ENCODE assay signal across 11 cellular contexts in genomic region chrX:115023139-115023538, GRCh38. TPM values are rescaled to one million over a fixed set of nuclear protein-coding genes. Genes with fewer than 3 reads are reported as not detected.
DNase-seq lines count a peak whose midpoint lies in the region; FAIRE-seq and TF ChIP-seq lines count a peak whose summit lies in the region.
"Had no signal": no experiment of that assay in that cellular context is flagged by ENCODE, and none has a peak within 500 bp of the region (broad histone marks: within the 10 kb centered on the region; RNA-seq: fewer than 3 reads in every experiment).

No MANE protein-coding gene starts in this region.

- no peak overlapping the region for H2BK20ac ChIP-seq in H9 (ENCODE audit: low read depth, low read length, poor library complexity, severe bottlenecking)

- no peak overlapping the region for H4K8ac ChIP-seq in H9 (replicated peaks; ENCODE audit: insufficient read length, low read depth, low read length)

- H3K4me3 Mint-ChIP-seq in H9: no peak overlapping the region
- no peak overlapping the region for H3K4me3 Mint-ChIP-seq in astrocyte (ENCODE audit: unreplicated experiment)
- H3K4me3 Mint-ChIP-seq: T-helper 2 cell treated with Interferon-gamma antibody and Interleukin-4, amounts not matched to agents 5 μg/mL and 100 μg/mL, for 36 hours had no signal

- H3K27ac Mint-ChIP-seq in H9: no peak overlapping the region
- H3K27ac Mint-ChIP-seq in astrocyte (ENCODE audit: unreplicated experiment): peak overlapping the region; percentile 89
- H3K27ac Mint-ChIP-seq: T-helper 2 cell treated with Interferon-gamma antibody and Interleukin-4, amounts not matched to agents 5 μg/mL and 100 μg/mL, for 36 hours had no signal

- no peak overlapping the region for H3K27ac ChIP-seq in H9 (ENCODE audit: insufficient read length, low read depth, low read length)
- H3K27ac ChIP-seq in astrocyte (ENCODE audit: low read depth, low read length): no peak overlapping the region
- no peak overlapping the region for H3K27ac ChIP-seq in hepatocyte
- H3K27ac ChIP-seq in ascending aorta: peak overlapping the region in 1 of 2 donors; percentile 14
- H3K27ac ChIP-seq: dorsolateral prefrontal cortex had no signal

- no peak overlapping the region for H2BK12ac ChIP-seq in H9 (ENCODE audit: insufficient read length, low read depth, low read length)

- H3K27me3 Mint-ChIP-seq in H9 (ENCODE audit: low read depth): peaks cover 5% of the 10 kb centered on the region
- H3K27me3 Mint-ChIP-seq in astrocyte (ENCODE audit: low read depth, unreplicated experiment): no peaks in the 10 kb centered on the region

- H2AFZ ChIP-seq in H9 (ENCODE audit: low read length) (no peak overlapping the region), astrocyte (ENCODE audit: low read depth, low read length) (no peak overlapping the region), hepatocyte (no peak overlapping the region)

- no peak overlapping the region for H3K23ac ChIP-seq in H9 (ENCODE audit: insufficient read length, low read depth, low read length)

- H3K4me1 Mint-ChIP-seq in H9 (no peaks in the 10 kb centered on the region), astrocyte (ENCODE audit: low read depth, unreplicated experiment) (peaks cover 10% of the 10 kb centered on the region)

- H2BK120ac ChIP-seq in H9 (ENCODE audit: low read depth, low read length, poor library complexity, severe bottlenecking): no peak overlapping the region

- H3K9me3 Mint-ChIP-seq in H9 (no peaks in the 10 kb centered on the region), astrocyte (ENCODE audit: unreplicated experiment) (no peaks in the 10 kb centered on the region)
- H3K9me3 Mint-ChIP-seq: T-helper 2 cell treated with Interferon-gamma antibody and Interleukin-4, amounts not matched to agents 5 μg/mL and 100 μg/mL, for 36 hours had no signal

- intact Hi-C loops in ascending aorta (cut with DNase I): no loop called here

- TF ChIP-seq CTCF in H9 (conservative IDR thresholded peaks at IDR 0.05): no peak
- no peak for TF ChIP-seq CTCF in astrocyte (IDR thresholded peaks at IDR 0.05; ENCODE audit: insufficient read depth, low read depth, low read length)
- no peak for TF ChIP-seq CTCF in hepatocyte (IDR thresholded peaks at IDR 0.05; ENCODE audit: poor library complexity)
- no peak for TF ChIP-seq CTCF in ascending aorta (IDR thresholded peaks at IDR 0.05)

- H3K9me2 ChIP-seq in hepatocyte (replicated peaks; ENCODE audit: insufficient read depth): no peaks in the 10 kb centered on the region

- H2BK5ac ChIP-seq in H9 (ENCODE audit: insufficient read length, low read length): no peak overlapping the region

- H4K91ac ChIP-seq in H9 (ENCODE audit: insufficient read length, low read depth, low read length): no peak overlapping the region

- H4K20me1 ChIP-seq in H9 (ENCODE audit: control insufficient read depth, insufficient read depth, insufficient read length) (no peaks in the 10 kb centered on the region), astrocyte (ENCODE audit: insufficient read depth, low read length) (no peaks in the 10 kb centered on the region), hepatocyte (ENCODE audit: insufficient read depth, poor library complexity, severe bottlenecking) (no peaks in the 10 kb centered on the region)

- no peak overlapping the region for H3K4ac ChIP-seq in H9 (ENCODE audit: low read depth, low read length)

- H3K4me1 ChIP-seq in H9 (ENCODE audit: insufficient read depth, low read length) (no peaks in the 10 kb centered on the region), astrocyte (ENCODE audit: insufficient read depth, low read length) (no peaks in the 10 kb centered on the region), hepatocyte (ENCODE audit: insufficient read depth) (no peaks in the 10 kb centered on the region), ascending aorta (no peaks in the 10 kb centered on the region)

- no peaks in the 10 kb centered on the region for H3K79me1 ChIP-seq in H9 (ENCODE audit: insufficient read depth, low read depth, low read length, poor library complexity, severe bottlenecking)

- in situ Hi-C loops in ACHN (cut with HindIII; ENCODE audit: low pct_ligation_motif_present, low pct_unique_long_range_greater_than_20kb, low sequenced_read_pairs): no loop called here

- H3K27me3 ChIP-seq in H9 (ENCODE audit: insufficient read depth, low read length): no peaks in the 10 kb centered on the region
- H3K27me3 ChIP-seq in astrocyte (ENCODE audit: insufficient read depth, low read length): no peaks in the 10 kb centered on the region
- no peaks in the 10 kb centered on the region for H3K27me3 ChIP-seq in hepatocyte
- no peaks in the 10 kb centered on the region for H3K27me3 ChIP-seq in ascending aorta

- H3K4me2 ChIP-seq in H9 (ENCODE audit: insufficient read depth, insufficient read length, low read length) (no peak overlapping the region), astrocyte (ENCODE audit: low read length) (peak overlapping the region; percentile 11), hepatocyte (no peak overlapping the region)

- H3K18ac ChIP-seq in H9 (ENCODE audit: insufficient read length, low read depth, low read length): no peak overlapping the region

- H3K9ac ChIP-seq in H9 (ENCODE audit: extremely low read depth, insufficient read length, low read length) (peak overlapping the region; percentile 18), astrocyte (ENCODE audit: low read length) (no peak overlapping the region)

- no peak overlapping the region for H3K56ac ChIP-seq in H9 (ENCODE audit: insufficient read length, low read depth, low read length)

- FAIRE-seq in astrocyte (lab: Jason Lieb, UNC): peak; percentile 99

- no peak overlapping the region for H2AK5ac ChIP-seq in H9 (ENCODE audit: insufficient read length, low read length)

- H3K9me3 ChIP-seq in H9 (ENCODE audit: control insufficient read depth, low read depth, low read length) (no peaks in the 10 kb centered on the region), astrocyte (ENCODE audit: insufficient read depth, low read depth, low read length) (no peaks in the 10 kb centered on the region), hepatocyte (ENCODE audit: low read depth) (no peaks in the 10 kb centered on the region), ascending aorta (no peaks in the 10 kb centered on the region)

- DNase-seq in ACHN (peak; percentile 48), H9 (no peak), astrocyte (ENCODE audit: low read depth) (peak; percentile 81), hepatocyte (ENCODE audit: low spot score) (peak; percentile 32), GF-D8 (lab: John Stamatoyannopoulos, UW) (no peak), ascending aorta (ENCODE audit: low spot score in 2 of 2) (no peak)
- DNase-seq in activated CD8-positive, alpha-beta memory T cell treated with anti-CD3 and anti-CD28 coated beads, Interleukin-2, amount 50 U/mL, for 4 hours: no peak
- DNase-seq in stimulated activated naive CD4-positive, alpha-beta T cell treated with Interleukin-2 at 50 U/mL for 16 hours (lab: John Stamatoyannopoulos, UW): no peak
- DNase-seq: activated T-cell treated with anti-CD3 and anti-CD28 coated beads for 4 hours, dorsolateral prefrontal cortex had no signal

- no peaks in the 10 kb centered on the region for H3K36me3 Mint-ChIP-seq in H9 (ENCODE audit: insufficient read depth in 1 of 3, low read depth in 3 of 3)
- H3K36me3 Mint-ChIP-seq in astrocyte (ENCODE audit: low read depth, unreplicated experiment): no peaks in the 10 kb centered on the region

- H3K36me3 ChIP-seq in astrocyte (ENCODE audit: insufficient read depth, low read length) (no peaks in the 10 kb centered on the region), hepatocyte (replicated peaks; ENCODE audit: insufficient read depth, low read depth) (no peaks in the 10 kb centered on the region), ascending aorta (no peaks in the 10 kb centered on the region)

- H3K79me2 ChIP-seq in H9 (ENCODE audit: insufficient read depth, low read length) (no peaks in the 10 kb centered on the region), astrocyte (ENCODE audit: insufficient read depth, low read length) (no peaks in the 10 kb centered on the region), hepatocyte (no peaks in the 10 kb centered on the region)

- H3K23me2 ChIP-seq in H9 (ENCODE audit: insufficient read length, low read depth, low read length, poor library complexity, severe bottlenecking): no peaks in the 10 kb centered on the region

- no peak overlapping the region for H3T11ph ChIP-seq in H9 (ENCODE audit: low read length)

- H3K14ac ChIP-seq in H9 (ENCODE audit: insufficient read depth, low read length): no peak overlapping the region

- no peak overlapping the region for H2BK15ac ChIP-seq in H9 (ENCODE audit: low read depth, low read length)

- H3K4me3 ChIP-seq in astrocyte (ENCODE audit: insufficient read depth, low read depth, low read length) (no peak overlapping the region), hepatocyte (no peak overlapping the region), ascending aorta (no peak overlapping the region)
- H3K4me3 ChIP-seq: dorsolateral prefrontal cortex had no signal

- WGBS in H9 (ENCODE audit: extremely low coverage, insufficient read length, low lambda C conversion rate): no CpG with 5 or more reads among the region's 2 CpGs
- 64% methylated on average over 2 of the region's 2 CpGs for WGBS in hepatocyte (ENCODE audit: low lambda C conversion rate, missing lambda C conversion rate)

- no peak overlapping the region for H4K5ac ChIP-seq in H9 (ENCODE audit: insufficient read length, low read depth, low read length)

RNA-seq across cellular contexts. Expression of gene IL13RA2, which starts 5.7 kb away (rescaled TPM):
- total RNA-seq in H9 (2021): not detected in 2 replicates
- not detected in 2 replicates for total RNA-seq in astrocyte
- 0.17 TPM in 1 of 2 replicates, not detected in the other for total RNA-seq in hepatocyte
- not detected in 2 replicates for polyA plus RNA-seq in hepatocyte
- 2.6 TPM for total RNA-seq in ascending aorta

Comparison
In these comparisons a context has a peak if more than half of its experiments do, and no peak if none do; other contexts are left out.
1. DNase-seq: peak in ACHN (single experiment), astrocyte (single experiment) and hepatocyte (single experiment); none in H9 (single experiment), activated CD8-positive, alpha-beta memory T cell treated with anti-CD3 and anti-CD28 coated beads, Interleukin-2, amount 50 U/mL, for 4 hours (single experiment), GF-D8 (single experiment), stimulated activated naive CD4-positive, alpha-beta T cell treated with Interleukin-2 at 50 U/mL for 16 hours (single experiment) and ascending aorta (0 of 2).